8 cellular contexts compared by ENCODE assay signal in genomic region chr16:709651-710499, GRCh38. TPM values are rescaled to one million over a fixed set of nuclear protein-coding genes. Genes with fewer than 3 reads are reported as not detected.
DNase-seq lines count a peak whose midpoint lies in the region; ATAC-seq lines count a peak whose summit lies in the region.

No MANE protein-coding gene starts in this region.

- no peak overlapping the region for H3K4ac ChIP-seq in mesendoderm (ENCODE audit: low read depth, low read length)

- H4K8ac ChIP-seq in mesendoderm (ENCODE audit: low read depth, low read length), result no peak overlapping the region

- H3K79me2 ChIP-seq in mesendoderm (ENCODE audit: control insufficient read depth, insufficient read depth, low read length), result no peaks in the 10 kb centered on the region

- no peaks in the 10 kb centered on the region for H3K36me3 Mint-ChIP-seq in T-cell

- H2BK5ac ChIP-seq in mesendoderm (ENCODE audit: low read length), result no peak overlapping the region

- no peaks in the 10 kb centered on the region for H3K36me3 ChIP-seq in mesendoderm (ENCODE audit: control insufficient read depth, insufficient read depth, low read length)

- H3K9ac ChIP-seq in mesendoderm (ENCODE audit: low read length), result no peak overlapping the region

- POLR2A ChIA-PET in T-cell (lab: Charles Lee), result no interaction called here

- peaks cover 25 to 49% of the 10 kb centered on the region in 2 donors for H3K27me3 Mint-ChIP-seq in T-cell

- H3K4me2 ChIP-seq in mesendoderm (ENCODE audit: low read length), result no peak overlapping the region

- no peak overlapping the region for H3K27ac ChIP-seq in mesendoderm (ENCODE audit: low read depth, low read length)

- H3K4me3 ChIP-seq in mesendoderm (ENCODE audit: low read length), result no peak overlapping the region

- ATAC-seq in GM21723 (IDR thresholded peaks at IDR 0.05; ENCODE audit: unreplicated experiment), result no peak
- no peak for ATAC-seq in GM21390 (IDR thresholded peaks at IDR 0.05; ENCODE audit: unreplicated experiment)
- ATAC-seq in T-cell (replicated peaks in 1 of 4), result no peak

- H2BK15ac ChIP-seq in mesendoderm (replicated peaks; ENCODE audit: low read depth), result no peak overlapping the region

- no peak overlapping the region for H3K18ac ChIP-seq in mesendoderm (ENCODE audit: low read length)

- H3K4me1 Mint-ChIP-seq in T-cell, result peaks cover 0 to 15% (median 3%) of the 10 kb centered on the region in 3 donors

- no peak overlapping the region for H4K5ac ChIP-seq in mesendoderm (ENCODE audit: low read length)

- no peak overlapping the region for H2BK120ac ChIP-seq in mesendoderm (ENCODE audit: low read depth, low read length)

- H3K9me3 Mint-ChIP-seq in T-cell, result no peaks in the 10 kb centered on the region

- H3K27ac Mint-ChIP-seq in T-cell, result no peak overlapping the region

- no peak overlapping the region for H3K4me3 Mint-ChIP-seq in T-cell

- CTCF ChIA-PET in T-cell (lab: Charles Lee), result interaction anchor here in 1 of 2 donors (2.1 kb wide), 1 partner anchor 15 kb away, joined by 5 read pairs; no protein-coding TSS in a partner anchor

- H3K23ac ChIP-seq in mesendoderm (ENCODE audit: low read length), result no peak overlapping the region

- DNase-seq in DMS53 (lab: John Stamatoyannopoulos, UW) (peak; percentile 94), NCI-H1417 treated with DMSO at 0.1 percent for 48 hours (lab: John Stamatoyannopoulos, UW) (peak; percentile 84), amniotic epithelial cell (ENCODE audit: low read depth) (peak; percentile 78), mesendoderm (peak; percentile 89), T-cell (no peak)
- no peak for DNase-seq in activated CD4-positive, alpha-beta T cell treated with anti-CD3 and anti-CD28 coated beads for 1 hour

- no CpG with 5 or more reads among the region's 29 CpGs for WGBS in mesendoderm (ENCODE audit: extremely low coverage, insufficient coverage, low lambda C conversion rate)

- H3K4me1 ChIP-seq in mesendoderm (ENCODE audit: control insufficient read depth, low read depth, low read length), result no peaks in the 10 kb centered on the region

- peaks cover 18% of the 10 kb centered on the region for H3K27me3 ChIP-seq in mesendoderm (ENCODE audit: insufficient read depth, low read length, poor library complexity)

- no peak overlapping the region for H2AK5ac ChIP-seq in mesendoderm (ENCODE audit: low read length)

- H3K79me1 ChIP-seq in mesendoderm (ENCODE audit: low read length), result no peaks in the 10 kb centered on the region

- H3K56ac ChIP-seq in mesendoderm (ENCODE audit: low read length), result no peak overlapping the region

RNA-seq across cellular contexts. Expression of gene FBXL16, which starts 4.3 kb away (rescaled TPM):
- 1.1 TPM for polyA plus RNA-seq in mesendoderm (2013, experiment 1 of 2)
- polyA plus RNA-seq in mesendoderm (2013, experiment 2 of 2), result 1.2 TPM
- total RNA-seq in T-cell, result 10 to 100 TPM; 16.4 to 65.5 (median 50.2) TPM

RNA-seq across cellular contexts. Expression of gene METRN, which starts 5.0 kb away (rescaled TPM):
- 2.4 TPM for polyA plus RNA-seq in mesendoderm (2013, experiment 1 of 2)
- polyA plus RNA-seq in mesendoderm (2013, experiment 2 of 2), result 2.0 TPM
- 10 to 100 TPM in 3 of 5 donors, 1 to 10 TPM in 2; 4.2 to 18.2 (median 12.0) TPM for total RNA-seq in T-cell

RNA-seq across cellular contexts. Expression of gene ANTKMT, which starts 11.1 kb away (rescaled TPM):
- polyA plus RNA-seq in mesendoderm (2013, experiment 1 of 2), result 12.5 TPM
- polyA plus RNA-seq in mesendoderm (2013, experiment 2 of 2), result 13.3 TPM
- total RNA-seq in T-cell, result 10 to 100 TPM; 22.9 to 38.8 (median 27.2) TPM

RNA-seq across cellular contexts. Expression of gene CCDC78, which starts 16.4 kb away (rescaled TPM):
- polyA plus RNA-seq in mesendoderm (2013, experiment 1 of 2), result 1.2 TPM
- polyA plus RNA-seq in mesendoderm (2013, experiment 2 of 2), result 1.1 TPM
- total RNA-seq in T-cell, result 10 to 100 TPM in 1 of 5 donors, 1 to 10 TPM in 4; 3.1 to 17.1 (median 8.6) TPM

RNA-seq across cellular contexts. Expression of gene HAGHL, which starts 17.0 kb away (rescaled TPM):
- polyA plus RNA-seq in mesendoderm (2013, experiment 1 of 2), result 1.8 TPM
- polyA plus RNA-seq in mesendoderm (2013, experiment 2 of 2), result 1.6 TPM
- total RNA-seq in T-cell, result 10 to 100 TPM in 4 of 5 donors, 1 to 10 TPM in 1; 9.9 to 50.1 (median 31.6) TPM

Comparison
In these comparisons a context has a peak if more than half of its experiments do, and no peak if none do; other contexts are left out.
1. DNase-seq: peak in DMS53 (single experiment), NCI-H1417 treated with DMSO at 0.1 percent for 48 hours (single experiment), amniotic epithelial cell (single experiment) and mesendoderm (single experiment); none in activated CD4-positive, alpha-beta T cell treated with anti-CD3 and anti-CD28 coated beads for 1 hour (single experiment) and T-cell (0 of 34).